ENCODE assay signal across 2 cellular contexts in the genomic region with DNA sequence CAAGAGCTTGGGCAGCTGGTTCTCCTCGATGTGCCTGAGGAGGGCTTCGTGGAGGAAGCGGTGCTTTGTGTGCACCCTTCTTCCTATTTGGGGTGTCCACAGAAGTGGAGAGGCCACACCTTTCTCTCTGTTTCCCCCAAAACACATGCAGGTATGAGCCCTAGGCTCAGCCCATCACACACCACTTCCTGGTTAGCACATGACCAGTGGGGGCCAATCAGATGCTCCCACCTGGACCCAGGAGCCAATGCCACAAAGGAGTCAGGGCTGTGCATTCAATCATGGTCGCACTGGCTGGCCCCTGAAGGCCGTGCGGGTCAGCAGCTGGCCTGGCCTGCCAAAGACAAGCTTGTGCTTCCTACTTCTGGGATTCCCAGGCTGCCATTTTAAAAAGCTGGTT.
A peak's percentile ranks its signal among the peaks of the same experiment; 100 is the strongest.
TF ChIP-seq lines count a peak whose summit lies in the region.

No MANE protein-coding gene starts in this region.

TF ChIP-seq in IMR-90, 13 proteins besides CTCF, POLR2A, EP300 and RAD21:
- TF ChIP-seq CHD1 (IDR thresholded peaks at IDR 0.05; ENCODE audit: low read depth, low read length) (no peak), NFE2L2 (IDR thresholded peaks at IDR 0.05; ENCODE audit: low read depth, low read length) (no peak)
- TF ChIP-seq, protein P1, sequence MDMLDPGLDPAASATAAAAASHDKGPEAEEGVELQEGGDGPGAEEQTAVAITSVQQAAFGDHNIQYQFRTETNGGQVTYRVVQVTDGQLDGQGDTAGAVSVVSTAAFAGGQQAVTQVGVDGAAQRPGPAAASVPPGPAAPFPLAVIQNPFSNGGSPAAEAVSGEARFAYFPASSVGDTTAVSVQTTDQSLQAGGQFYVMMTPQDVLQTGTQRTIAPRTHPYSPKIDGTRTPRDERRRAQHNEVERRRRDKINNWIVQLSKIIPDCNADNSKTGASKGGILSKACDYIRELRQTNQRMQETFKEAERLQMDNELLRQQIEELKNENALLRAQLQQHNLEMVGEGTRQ (IDR thresholded peaks at IDR 0.05; ENCODE audit: low read depth, low read length): no peak

TF ChIP-seq in GM12878, 131 proteins besides CTCF, POLR2A, EP300 and RAD21:
- TF ChIP-seq, protein P2, sequence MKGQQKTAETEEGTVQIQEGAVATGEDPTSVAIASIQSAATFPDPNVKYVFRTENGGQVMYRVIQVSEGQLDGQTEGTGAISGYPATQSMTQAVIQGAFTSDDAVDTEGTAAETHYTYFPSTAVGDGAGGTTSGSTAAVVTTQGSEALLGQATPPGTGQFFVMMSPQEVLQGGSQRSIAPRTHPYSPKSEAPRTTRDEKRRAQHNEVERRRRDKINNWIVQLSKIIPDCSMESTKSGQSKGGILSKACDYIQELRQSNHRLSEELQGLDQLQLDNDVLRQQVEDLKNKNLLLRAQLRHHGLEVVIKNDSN (IDR thresholded peaks at IDR 0.05; ENCODE audit: borderline replicate concordance, extremely low read length, insufficient read depth, low read depth, low read length): peak; percentile 11
- TF ChIP-seq STAT3 (IDR thresholded peaks at IDR 0.05; ENCODE audit: low read depth, low read length): no peak
- TF ChIP-seq CBX5 (IDR thresholded peaks at IDR 0.05; ENCODE audit: low read depth): no peak
